Comparison of ENCODE assay signal across 10 cellular contexts in genomic region chr22:19361501-19362103, GRCh38.
DNase-seq lines count a peak whose midpoint lies in the region; ATAC-seq lines count a peak whose summit lies in the region.
"Had no signal": no experiment of that assay in that cellular context is flagged by ENCODE, and none has a peak within 500 bp of the region (broad histone marks: within the 10 kb centered on the region; RNA-seq: fewer than 3 reads in every experiment).

No MANE protein-coding gene starts in this region.

- H3K36me3 Mint-ChIP-seq in activated naive CD4-positive, alpha-beta T cell treated with anti-CD3 and anti-CD28 coated beads, Interleukin-2, amount 50 U/mL, for 72 hours = peaks cover 9 to 15% of the 10 kb centered on the region in 2 donors
- H3K36me3 Mint-ChIP-seq in activated naive CD4-positive, alpha-beta T cell treated with anti-CD3 and anti-CD28 coated beads, Interleukin-2, amount 10 ng/mL, durations not matched to agents 7 days and 5 days = peaks cover 44% of the 10 kb centered on the region

- no peaks in the 10 kb centered on the region for H3K9me3 Mint-ChIP-seq in activated naive CD4-positive, alpha-beta T cell treated with anti-CD3 and anti-CD28 coated beads, Interleukin-2, amount 50 U/mL, for 72 hours
- H3K9me3 Mint-ChIP-seq in activated naive CD4-positive, alpha-beta T cell treated with anti-CD3 and anti-CD28 coated beads, Interleukin-2, amount 10 ng/mL, durations not matched to agents 7 days and 5 days = no peaks in the 10 kb centered on the region

- DNase-seq in activated naive CD4-positive, alpha-beta T cell treated with anti-CD3 and anti-CD28 coated beads, Interleukin-2, amount 50 U/mL, for 72 hours (ENCODE audit: low spot score in 2 of 2) = peak in 1 of 2 donors; percentile 13
- DNase-seq in activated naive CD4-positive, alpha-beta T cell treated with anti-CD3 and anti-CD28 coated beads, Interleukin-2, amount 10 ng/mL, durations not matched to agents 7 days and 5 days = no peak
- DNase-seq in SKM-1 (lab: John Stamatoyannopoulos, UW; ENCODE audit: unreplicated experiment) = peak; percentile 78
- no peak for DNase-seq in activated CD4-positive, alpha-beta T cell treated with anti-CD3 and anti-CD28 coated beads, Interleukin-2, amount 50 U/mL, for 48 hours
- no peak for DNase-seq in NCI-H1694 (lab: John Stamatoyannopoulos, UW)
- DNase-seq in activated gamma-delta T cell treated with Interleukin-2 at 50 U/mL for 16 hours = no peak
- no peak for DNase-seq in amniotic stem cell (lab: John Stamatoyannopoulos, UW)
- DNase-seq: activated CD8-positive, alpha-beta memory T cell treated with anti-CD3 and anti-CD28 coated beads, Interleukin-2, amount 50 U/mL, for 4 hours had no signal

- no peaks in the 10 kb centered on the region for H3K27me3 Mint-ChIP-seq in activated naive CD4-positive, alpha-beta T cell treated with anti-CD3 and anti-CD28 coated beads, Interleukin-2, amount 10 ng/mL, durations not matched to agents 7 days and 5 days

- no peak overlapping the region for H3K4me3 Mint-ChIP-seq in activated naive CD4-positive, alpha-beta T cell treated with anti-CD3 and anti-CD28 coated beads, Interleukin-2, amount 10 ng/mL, durations not matched to agents 7 days and 5 days

- peak overlapping the region; percentile 52 to 60 for H3K27ac Mint-ChIP-seq in activated naive CD4-positive, alpha-beta T cell treated with anti-CD3 and anti-CD28 coated beads, Interleukin-2, amount 50 U/mL, for 72 hours
- no peak overlapping the region for H3K27ac Mint-ChIP-seq in activated naive CD4-positive, alpha-beta T cell treated with anti-CD3 and anti-CD28 coated beads, Interleukin-2, amount 10 ng/mL, durations not matched to agents 7 days and 5 days

- ATAC-seq in activated naive CD4-positive, alpha-beta T cell treated with anti-CD3 and anti-CD28 coated beads, Interleukin-2, amount 50 U/mL, for 72 hours = no peak
- peak; percentile 60 for ATAC-seq in HG03039 (IDR thresholded peaks at IDR 0.05; ENCODE audit: unreplicated experiment)
- ATAC-seq: A549 had no signal

- CTCF ChIA-PET in activated naive CD4-positive, alpha-beta T cell treated with anti-CD3 and anti-CD28 coated beads, Interleukin-2, amount 10 ng/mL, durations not matched to agents 7 days and 5 days (lab: Charles Lee) = interaction anchor here (0.6 kb wide), 1 partner anchor 246 kb away, joined by 3 read pairs; no protein-coding TSS in a partner anchor

- H3K4me1 Mint-ChIP-seq in activated naive CD4-positive, alpha-beta T cell treated with anti-CD3 and anti-CD28 coated beads, Interleukin-2, amount 10 ng/mL, durations not matched to agents 7 days and 5 days = no peaks in the 10 kb centered on the region
